In the genomic region with DNA sequence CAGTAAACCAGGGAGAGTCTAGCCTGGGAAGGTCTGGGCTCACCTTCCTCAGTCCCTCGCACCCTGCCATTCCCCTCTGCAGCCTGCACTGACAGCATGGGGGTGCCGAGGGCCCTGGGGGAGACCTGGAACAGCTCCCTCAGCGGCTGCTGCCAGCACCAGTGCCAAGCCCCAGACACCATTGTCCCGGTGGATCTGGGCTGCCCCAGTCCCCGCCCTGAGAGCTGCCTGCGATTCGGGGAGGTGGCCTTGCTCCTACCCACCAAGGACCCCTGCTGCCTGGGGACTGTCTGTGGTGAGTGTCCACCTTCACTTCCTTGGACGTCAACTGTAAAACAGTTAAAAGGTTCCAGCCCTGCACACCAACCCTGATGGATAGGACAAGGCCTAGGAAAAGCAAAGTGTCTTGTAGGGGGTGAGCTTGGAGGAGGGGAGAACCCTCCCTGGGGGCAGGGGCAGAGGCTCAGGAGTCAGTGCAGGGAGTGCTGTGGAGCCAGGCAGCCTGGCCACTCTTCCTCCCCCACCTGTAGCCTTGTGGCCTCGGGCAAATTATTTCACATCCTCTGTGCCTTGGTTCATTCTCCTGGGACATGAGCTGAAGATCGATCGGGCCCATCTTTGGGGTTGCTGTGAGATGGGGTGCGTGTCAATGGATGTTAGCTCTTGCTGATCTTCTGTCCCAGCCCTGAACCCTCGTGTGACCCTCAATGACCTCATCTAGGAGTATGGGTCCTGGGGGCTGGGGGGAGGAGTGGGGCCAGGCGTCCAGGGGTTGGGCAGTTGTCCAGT, we compare ENCODE assay signal across 22 cellular contexts.
DNase-seq lines count a peak whose midpoint lies in the region; ATAC-seq, FAIRE-seq and TF ChIP-seq lines count a peak whose summit lies in the region.
"Had no signal": no experiment of that assay in that cellular context is flagged by ENCODE, and none has a peak within 500 bp of the region (broad histone marks: within the 10 kb centered on the region; RNA-seq: fewer than 3 reads in every experiment).

No MANE protein-coding gene starts in this region.

- H3K9ac ChIP-seq in HepG2 (ENCODE audit: insufficient read depth, low read depth, low read length) (no peak overlapping the region), endodermal cell (ENCODE audit: extremely low read depth, low read length, poor library complexity, severe bottlenecking) (no peak overlapping the region), kidney (ENCODE audit: low read length in 2 of 2) (no peak overlapping the region)
- H3K9ac ChIP-seq: KMS-11 had no signal

- H3K79me2 ChIP-seq in HepG2 (ENCODE audit: insufficient read depth, low read length) = no peaks in the 10 kb centered on the region

- no peak overlapping the region for H2AFZ ChIP-seq in HepG2 (ENCODE audit: low read length)
- H2AFZ ChIP-seq: PC-9 had no signal

- H3K4me1 Mint-ChIP-seq in endodermal cell = no peaks in the 10 kb centered on the region

- no peak overlapping the region for H3K27ac Mint-ChIP-seq in endodermal cell
- H3K27ac Mint-ChIP-seq: HFFc6 had no signal

- TF ChIP-seq CTCF in HepG2 (CRISPR knock-in tag; IDR thresholded peaks at IDR 0.05) (no peak), right lobe of liver (IDR thresholded peaks at IDR 0.05) (no peak), endodermal cell (conservative IDR thresholded peaks at IDR 0.05) (no peak), kidney (IDR thresholded peaks at IDR 0.05; ENCODE audit: borderline replicate concordance, extremely low read depth, insufficient read depth) (no peak)

- WGBS in HepG2 (ENCODE audit: low lambda C conversion rate) = no CpG with 5 or more reads among the region's 14 CpGs
- WGBS in right lobe of liver (ENCODE audit: insufficient coverage, low coverage, low lambda C conversion rate, missing lambda C conversion rate) = 50% methylated on average over 1 of the region's 14 CpGs
- WGBS in endodermal cell (ENCODE audit: insufficient coverage in 1 of 2, insufficient read length in 1 of 2), 2 experiments = 67 to 81% methylated on average over 3 to 13 of the region's 14 CpGs

- TF ChIP-seq EP300 in HepG2 (IDR thresholded peaks at IDR 0.05; ENCODE audit: low read depth in 2 of 2, low read length in 2 of 2) (no peak), HepG2 (CRISPR knock-in tag; IDR thresholded peaks at IDR 0.05; ENCODE audit: borderline replicate concordance) (no peak)

- no peak overlapping the region for H3K4me2 ChIP-seq in HepG2 (ENCODE audit: low read depth, low read length)
- H3K4me2 ChIP-seq: KMS-11, PC-9 had no signal

- no peaks in the 10 kb centered on the region for H3K4me1 ChIP-seq in HepG2 (ENCODE audit: insufficient read depth, low read length)
- no peaks in the 10 kb centered on the region for H3K4me1 ChIP-seq in right lobe of liver
- H3K4me1 ChIP-seq in endodermal cell (ENCODE audit: control insufficient read depth, insufficient read depth, low read length) = no peaks in the 10 kb centered on the region
- no peaks in the 10 kb centered on the region for H3K4me1 ChIP-seq in kidney (ENCODE audit: control insufficient read depth in 1 of 2, insufficient read depth in 1 of 2, low read depth in 1 of 2, low read length in 2 of 2)

- no peak for FAIRE-seq in HepG2 (lab: Jason Lieb, UNC)
- no peak for FAIRE-seq in RCC 7860 (lab: Jason Lieb, UNC)
- FAIRE-seq in kidney (lab: Jason Lieb, UNC) = no peak
- FAIRE-seq: GM19239, HTR-8/SVneo had no signal

- no peak overlapping the region for H3K4me3 Mint-ChIP-seq in endodermal cell
- H3K4me3 Mint-ChIP-seq: HFFc6 had no signal

- no TSS peak for BruUV-seq in HepG2 (replicated peaks; lab: Mats Ljungman, UMichigan)

- H4K20me1 ChIP-seq in HepG2 (ENCODE audit: insufficient read depth, low read length) = no peaks in the 10 kb centered on the region

- TF ChIP-seq RAD21 in HepG2 (CRISPR knock-in tag; IDR thresholded peaks at IDR 0.05) = no peak

- TF ChIP-seq POLR2A in HepG2 (IDR thresholded peaks at IDR 0.05; ENCODE audit: insufficient read depth in 1 of 2, low read depth in 2 of 2, low read length in 2 of 2) (no peak), right lobe of liver (IDR thresholded peaks at IDR 0.05) (no peak)

- H3K9me3 ChIP-seq in HepG2 (ENCODE audit: low read length) = no peaks in the 10 kb centered on the region
- H3K9me3 ChIP-seq in right lobe of liver = no peaks in the 10 kb centered on the region
- H3K9me3 ChIP-seq in endodermal cell (ENCODE audit: control insufficient read depth, low read length) = no peaks in the 10 kb centered on the region
- H3K9me3 ChIP-seq in kidney (ENCODE audit: control insufficient read depth in 1 of 2, low read length in 2 of 2) = no peaks in the 10 kb centered on the region

- ATAC-seq in HepG2 (peak; percentile 21; the same call in 2 of the 3 replicates), right lobe of liver (no peak)
- ATAC-seq: SK-N-SH treated with all-trans-retinoic acid at 6 μM for 48 hours had no signal

- CTCF ChIA-PET in HepG2 (lab: Yijun Ruan, JAX; ENCODE audit: low intra/inter-chr PET ratio, low total read pairs) = no interaction called here

- intact Hi-C loops in HepG2 (cut with micrococcal nuclease; ENCODE audit: unreplicated experiment) = no loop called here
- intact Hi-C loops in right lobe of liver (cut with DNase I) = no loop called here
- intact Hi-C loops in posterior vena cava (cut with DNase I) = no loop called here
- intact Hi-C loops in kidney (cut with DNase I) = no loop called here

- DNase-seq in HepG2 (ENCODE audit: low spot score) = no peak
- DNase-seq in right lobe of liver = no peak
- DNase-seq in endodermal cell = peak; percentile 38
- peak; percentile 66 for DNase-seq in posterior vena cava (ENCODE audit: low spot score)
- no peak for DNase-seq in HT-29 (ENCODE audit: low spot score)
- no peak for DNase-seq in RCC 7860 (ENCODE audit: low spot score)
- DNase-seq in kidney = no peak
- DNase-seq in activated T-cell treated with anti-CD3 and anti-CD28 coated beads, Interleukin-2, amount 50 U/mL, for 1 hour = no peak
- DNase-seq: 8988T, GDM1, HFFc6, IMR-90, NCI-H1694 treated with DMSO at 0.1 percent for 48 hours, NCI-H2107, NCI-H69, PC-9, SIG-M5 had no signal

- no peak overlapping the region for H3K4me3 ChIP-seq in HepG2 (replicated peaks in 1 of 3; ENCODE audit: insufficient read depth in 1 of 3, low read depth in 2 of 3, low read length in 3 of 3)
- no peak overlapping the region for H3K4me3 ChIP-seq in right lobe of liver
- no peak overlapping the region for H3K4me3 ChIP-seq in endodermal cell (ENCODE audit: low read length)
- no peak overlapping the region for H3K4me3 ChIP-seq in kidney (ENCODE audit: low read length in 2 of 2)
- H3K4me3 ChIP-seq: PC-9 had no signal

- H3K36me3 ChIP-seq in HepG2 (replicated peaks in 1 of 2; ENCODE audit: control insufficient read depth in 1 of 2, insufficient read depth in 2 of 2, low read length in 2 of 2) (no peaks in the 10 kb centered on the region), right lobe of liver (no peaks in the 10 kb centered on the region), endodermal cell (ENCODE audit: control insufficient read depth, insufficient read depth, low read length) (no peaks in the 10 kb centered on the region), kidney (ENCODE audit: control insufficient read depth in 1 of 2, insufficient read depth in 2 of 2, low read length in 2 of 2) (no peaks in the 10 kb centered on the region)

- POLR2A ChIA-PET in HepG2 (lab: Yijun Ruan, JAX) = no interaction called here

- no peaks in the 10 kb centered on the region for H3K9me3 Mint-ChIP-seq in endodermal cell
- H3K9me3 Mint-ChIP-seq: HFFc6 had no signal

- no peak overlapping the region for H3K27ac ChIP-seq in HepG2 (ENCODE audit: extremely low read length, insufficient read depth, low read length)
- H3K27ac ChIP-seq in right lobe of liver = no peak overlapping the region
- H3K27ac ChIP-seq in endodermal cell (ENCODE audit: low read depth, low read length) = no peak overlapping the region
- no peak overlapping the region for H3K27ac ChIP-seq in kidney (ENCODE audit: low read depth in 2 of 2, low read length in 2 of 2)
- H3K27ac ChIP-seq: C4-2B, KMS-11, PC-9 had no signal

- no peaks in the 10 kb centered on the region for H3K36me3 Mint-ChIP-seq in endodermal cell (ENCODE audit: low read depth)

- in situ Hi-C loops in HepG2 (cut with HindIII; ENCODE audit: extremely low pct_ligation_motif_present, low pct_unique_long_range_greater_than_20kb) = no loop called here

- H3K27me3 Mint-ChIP-seq in endodermal cell (ENCODE audit: insufficient read depth) = peaks cover 10% of the 10 kb centered on the region

- H3K27me3 ChIP-seq in HepG2 (ENCODE audit: control insufficient read depth in 1 of 2, insufficient read depth in 2 of 2, low read length in 2 of 2) (peaks cover 3 to 33% of the 10 kb centered on the region in 2 experiments; a peak in 4 of 5 replicates), right lobe of liver (no peaks in the 10 kb centered on the region), endodermal cell (ENCODE audit: control insufficient read depth, insufficient read depth, low read length, poor library complexity, severe bottlenecking) (no peaks in the 10 kb centered on the region)

TF ChIP-seq in HepG2, 621 proteins besides CTCF, POLR2A, EP300 and RAD21 (continues in another document):
- TF ChIP-seq, protein P1, sequence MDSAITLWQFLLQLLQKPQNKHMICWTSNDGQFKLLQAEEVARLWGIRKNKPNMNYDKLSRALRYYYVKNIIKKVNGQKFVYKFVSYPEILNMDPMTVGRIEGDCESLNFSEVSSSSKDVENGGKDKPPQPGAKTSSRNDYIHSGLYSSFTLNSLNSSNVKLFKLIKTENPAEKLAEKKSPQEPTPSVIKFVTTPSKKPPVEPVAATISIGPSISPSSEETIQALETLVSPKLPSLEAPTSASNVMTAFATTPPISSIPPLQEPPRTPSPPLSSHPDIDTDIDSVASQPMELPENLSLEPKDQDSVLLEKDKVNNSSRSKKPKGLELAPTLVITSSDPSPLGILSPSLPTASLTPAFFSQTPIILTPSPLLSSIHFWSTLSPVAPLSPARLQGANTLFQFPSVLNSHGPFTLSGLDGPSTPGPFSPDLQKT (CRISPR knock-in tag; IDR thresholded peaks at IDR 0.05; ENCODE audit: borderline replicate concordance) = no peak
- TF ChIP-seq MBD4 (IDR thresholded peaks at IDR 0.05; ENCODE audit: borderline replicate concordance, low read length) (no peak), JUN (CRISPR knock-in tag; IDR thresholded peaks at IDR 0.05) (no peak), NFIB (CRISPR knock-in tag; IDR thresholded peaks at IDR 0.05; ENCODE audit: borderline replicate concordance) (no peak), ARNT2 (CRISPR knock-in tag; IDR thresholded peaks at IDR 0.05; ENCODE audit: low read depth) (no peak)

Comparison
In these comparisons a context has a peak if more than half of its experiments do, and no peak if none do; other contexts are left out.
1. DNase-seq: peak in endodermal cell (single experiment) and posterior vena cava (single experiment); none in HepG2 (single experiment), right lobe of liver (0 of 3), HT-29 (single experiment), RCC 7860 (single experiment), kidney (single experiment) and activated T-cell treated with anti-CD3 and anti-CD28 coated beads, Interleukin-2, amount 50 U/mL, for 1 hour (single experiment).